ENCODE assay signal across 8 cellular contexts in the genomic region with DNA sequence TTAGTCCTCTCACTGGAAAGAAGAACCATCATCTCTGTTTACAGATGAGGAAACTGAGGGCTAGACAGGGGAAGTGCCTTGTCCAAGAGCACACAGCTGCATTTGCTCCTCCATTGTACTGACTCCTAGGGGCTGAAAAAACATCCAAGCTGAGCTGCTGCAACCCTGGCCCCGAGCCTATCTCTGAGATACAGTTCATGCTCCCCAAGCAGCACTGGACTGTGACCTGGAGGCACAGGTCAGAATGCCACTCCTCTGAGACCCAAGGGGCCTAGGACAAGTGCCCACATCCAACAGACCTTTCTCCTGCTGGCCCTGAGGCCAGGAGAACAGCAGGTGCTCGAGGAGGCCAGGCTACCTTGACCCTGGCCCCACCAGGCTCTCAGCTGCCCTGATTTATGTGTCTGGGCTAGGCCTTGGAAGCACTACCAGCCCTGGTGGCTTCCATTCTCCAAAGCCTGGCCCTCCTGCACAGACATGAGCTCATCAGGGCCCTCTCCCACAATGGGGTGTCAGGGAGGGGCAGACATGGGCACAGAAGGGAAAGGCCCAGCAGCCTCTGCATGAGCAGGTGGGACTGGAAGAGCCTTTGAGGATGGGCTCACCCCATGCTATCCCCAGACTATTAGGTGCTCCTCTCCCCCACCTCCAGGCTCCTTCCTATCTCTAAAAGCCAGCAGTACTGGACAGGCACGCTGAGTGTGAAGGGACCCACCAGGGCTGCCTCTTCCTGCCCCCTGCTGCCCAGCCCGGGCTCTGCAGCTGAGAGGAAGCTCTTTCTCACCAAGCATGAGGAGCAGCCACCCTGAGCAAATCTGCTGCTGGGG.
DNase-seq lines count a peak whose midpoint lies in the region; ATAC-seq and TF ChIP-seq lines count a peak whose summit lies in the region.

No MANE protein-coding gene starts in this region.

- no peak for ATAC-seq in HG03095 (IDR thresholded peaks at IDR 0.05; ENCODE audit: unreplicated experiment)

- DNase-seq in 8988T (peak; percentile 91), GM10266 (ENCODE audit: extremely low spot score) (peak; percentile 89), NCI-H2196 (lab: John Stamatoyannopoulos, UW; ENCODE audit: unreplicated experiment) (peak; percentile 80), medulla oblongata (ENCODE audit: extremely low spot score) (peak; percentile 73), stromal cell of bone marrow (ENCODE audit: low read depth) (peak; percentile 28)
- peak; percentile 47 for DNase-seq in activated CD4-positive, alpha-beta T cell treated with anti-CD3 and anti-CD28 coated beads, Interleukin-2, amount 50 U/mL, for 1 hour

- H3K9me3 ChIP-seq in duodenal mucosa (ENCODE audit: control insufficient read depth in 1 of 2, low read length in 2 of 2), result no peaks in the 10 kb centered on the region

- peak overlapping the region; percentile 58 to 66 for H3K4me3 ChIP-seq in duodenal mucosa (ENCODE audit: low read depth in 1 of 2, low read length in 2 of 2)

- peak overlapping the region; percentile 44 to 59 for H3K9ac ChIP-seq in duodenal mucosa (ENCODE audit: low read depth in 1 of 2, low read length in 2 of 2)

- H3K27me3 ChIP-seq in duodenal mucosa (ENCODE audit: control insufficient read depth in 1 of 2, insufficient read depth in 2 of 2, low read length in 2 of 2), result peaks cover 0 to 3% of the 10 kb centered on the region in 2 donors

- H3K36me3 ChIP-seq in duodenal mucosa (ENCODE audit: control insufficient read depth in 1 of 2, insufficient read depth in 2 of 2, low read length in 2 of 2), result no peaks in the 10 kb centered on the region

- H3K4me1 ChIP-seq in duodenal mucosa (ENCODE audit: control insufficient read depth in 1 of 2, insufficient read depth in 2 of 2, low read length in 2 of 2), result peaks cover 26 to 31% of the 10 kb centered on the region in 2 donors

- no peak overlapping the region for H3K27ac ChIP-seq in duodenal mucosa (ENCODE audit: low read depth, low read length)

- TF ChIP-seq CTCF in GM10266 (IDR thresholded peaks at IDR 0.05; ENCODE audit: control insufficient read depth, insufficient read depth, low read depth, missing control alignments), result peak; percentile 72

Comparison
In these comparisons a context has a peak if more than half of its experiments do, and no peak if none do; other contexts are left out.
1. DNase-seq: peak in every context shown above with its lines; median percentile 91 in 8988T; 89 in GM10266; 80 in NCI-H2196; 73 in medulla oblongata; 47 in activated CD4-positive, alpha-beta T cell treated with anti-CD3 and anti-CD28 coated beads, Interleukin-2, amount 50 U/mL, for 1 hour; 28 in stromal cell of bone marrow.